In genomic region chr10:69801094-69801433, GRCh38 we compare ENCODE assay signal across 8 cellular contexts. TPM values are rescaled to one million over a fixed set of nuclear protein-coding genes. Genes with fewer than 3 reads are reported as not detected.
DNase-seq lines count a peak whose midpoint lies in the region; ATAC-seq and TF ChIP-seq lines count a peak whose summit lies in the region.

No MANE protein-coding gene starts in this region.

- H3K36me3 ChIP-seq in aorta (ENCODE audit: control insufficient read depth in 1 of 2, insufficient read depth in 2 of 2, low read length in 1 of 2), result no peaks in the 10 kb centered on the region

- POLR2A ChIA-PET in activated CD4-positive, alpha-beta T cell treated with anti-CD3 and anti-CD28 coated beads for 36 hours (lab: Charles Lee), result no interaction called here

- no peak for TF ChIP-seq POLR2A in erythroblast (IDR thresholded peaks at IDR 0.05; ENCODE audit: low read length)
- TF ChIP-seq POLR2A in GM18505 (IDR thresholded peaks at IDR 0.05; ENCODE audit: borderline replicate concordance, extremely low read depth, insufficient read depth, insufficient read length), result no peak

- ATAC-seq in activated CD4-positive, alpha-beta T cell treated with anti-CD3 and anti-CD28 coated beads for 36 hours, result peak; percentile 71
- peak; percentile 68 to 80 (median 75) for ATAC-seq in natural killer cell
- ATAC-seq in aorta (ENCODE audit: low FRiP score), result peak; percentile 15
- ATAC-seq in GM21825 (IDR thresholded peaks at IDR 0.05; ENCODE audit: unreplicated experiment), result no peak
- no peak for ATAC-seq in GM18505 (IDR thresholded peaks at IDR 0.05; ENCODE audit: unreplicated experiment)

- H3K27ac ChIP-seq in aorta (ENCODE audit: low read depth in 1 of 2, low read length in 2 of 2), result peak overlapping the region in 1 of 2 donors; percentile 1

- peak; percentile 69 for TF ChIP-seq CTCF in natural killer cell (IDR thresholded peaks at IDR 0.05)

- peak overlapping the region; percentile 30 to 53 for H3K4me3 ChIP-seq in aorta (ENCODE audit: low read length in 2 of 2)

- H3K4me1 Mint-ChIP-seq in activated CD4-positive, alpha-beta T cell treated with anti-CD3 and anti-CD28 coated beads for 36 hours, result peaks cover 8% of the 10 kb centered on the region
- H3K4me1 Mint-ChIP-seq in natural killer cell, result peaks cover 26 to 51% of the 10 kb centered on the region in 2 donors

- in situ Hi-C loops in KBM-7 (cut with MboI; ENCODE audit: low pct_unique_long_range_greater_than_20kb, low sequenced_read_pairs), result no loop called here

- H3K4me1 ChIP-seq in aorta (ENCODE audit: control insufficient read depth in 1 of 2, insufficient read depth in 2 of 2, low read length in 2 of 2), result no peaks in the 10 kb centered on the region

- intact Hi-C loops in activated CD4-positive, alpha-beta T cell treated with anti-CD3 and anti-CD28 coated beads for 36 hours (cut with DNase I, micrococcal nuclease), result loop anchor here (1.0 to 10.0 kb wide), 3 partner anchors 156 to 286 kb away; no protein-coding TSS in a partner anchor
- intact Hi-C loops in natural killer cell (cut with micrococcal nuclease) (loop anchor here (5.0 kb wide), 1 partner anchor 36 kb away; no protein-coding TSS in a partner anchor), aorta (cut with DNase I) (loop anchor here (2.0 to 5.0 kb wide), 5 partner anchors 58 to 159 kb away; no protein-coding TSS in a partner anchor)

- H3K36me3 Mint-ChIP-seq in activated CD4-positive, alpha-beta T cell treated with anti-CD3 and anti-CD28 coated beads for 36 hours (ENCODE audit: low read depth), result no peaks in the 10 kb centered on the region
- H3K36me3 Mint-ChIP-seq in natural killer cell, result no peaks in the 10 kb centered on the region

- H3K27me3 ChIP-seq in aorta (ENCODE audit: control insufficient read depth in 1 of 2, insufficient read depth in 2 of 2, low read length in 1 of 2), result no peaks in the 10 kb centered on the region

- no peaks in the 10 kb centered on the region for H3K9me3 ChIP-seq in aorta (ENCODE audit: control insufficient read depth, low read length)

- DNase-seq in DMS53 treated with DMSO at 0.1 percent for 48 hours (lab: John Stamatoyannopoulos, UW; ENCODE audit: unreplicated experiment) (peak; percentile 34), KBM-7 (peak; percentile 72), erythroblast (lab: John Stamatoyannopoulos, UW) (peak; percentile 7 to 19), natural killer cell (peak; percentile 57), aorta (peak; percentile 74 to 87)
- DNase-seq in activated CD4-positive, alpha-beta T cell treated with anti-CD3 and anti-CD28 coated beads for 36 hours, result peak; percentile 70

- H3K27ac Mint-ChIP-seq in activated CD4-positive, alpha-beta T cell treated with anti-CD3 and anti-CD28 coated beads for 36 hours, result no peak overlapping the region
- peak overlapping the region; percentile 42 to 88 for H3K27ac Mint-ChIP-seq in natural killer cell

- CTCF ChIA-PET in activated CD4-positive, alpha-beta T cell treated with anti-CD3 and anti-CD28 coated beads for 36 hours (lab: Charles Lee), result interaction anchor here (0.5 to 0.9 kb wide), 4 partner anchors 11 to 1209 kb away, joined by 3 to 4 read pairs (median 3); no protein-coding TSS in a partner anchor

- H3K9me3 Mint-ChIP-seq in activated CD4-positive, alpha-beta T cell treated with anti-CD3 and anti-CD28 coated beads for 36 hours (ENCODE audit: low read depth), result peaks cover under 1% of the 10 kb centered on the region
- H3K9me3 Mint-ChIP-seq in natural killer cell, result no peaks in the 10 kb centered on the region

- peaks cover 43% of the 10 kb centered on the region for H3K27me3 Mint-ChIP-seq in activated CD4-positive, alpha-beta T cell treated with anti-CD3 and anti-CD28 coated beads for 36 hours
- peaks cover 7 to 15% of the 10 kb centered on the region in 2 donors for H3K27me3 Mint-ChIP-seq in natural killer cell (ENCODE audit: low read depth in 2 of 2)

- WGBS in aorta, 2 donors, result 25 to 39% methylated on average over 8 of the region's 8 CpGs

- no peak overlapping the region for H3K4me3 Mint-ChIP-seq in activated CD4-positive, alpha-beta T cell treated with anti-CD3 and anti-CD28 coated beads for 36 hours
- peak overlapping the region; percentile 94 for H3K4me3 Mint-ChIP-seq in natural killer cell

RNA-seq across cellular contexts. Expression of gene COL13A1, which starts 0.6 kb away (rescaled TPM):
- total RNA-seq in activated CD4-positive, alpha-beta T cell treated with anti-CD3 and anti-CD28 coated beads for 36 hours, result not detected
- 10 to 100 TPM in 2 of 3 donors, 1 to 10 TPM in 1; 5.2 to 22.0 (median 10.3) TPM for total RNA-seq in natural killer cell
- total RNA-seq in aorta, result 10 to 100 TPM in 1 of 2 donors, 1 to 10 TPM in 1; 9.3 to 13.6 TPM
- 10 to 100 TPM in 1 of 2 donors, 1 to 10 TPM in 1; 3.5 to 32.8 TPM for polyA plus RNA-seq in aorta

Comparison
In these comparisons a context has a peak if more than half of its experiments do, and no peak if none do; other contexts are left out.
1. DNase-seq: peak in every context shown above with its lines; median percentile 80 in aorta; 72 in KBM-7; 70 in activated CD4-positive, alpha-beta T cell treated with anti-CD3 and anti-CD28 coated beads for 36 hours; 57 in natural killer cell; 34 in DMS53 treated with DMSO at 0.1 percent for 48 hours; 13 in erythroblast.
2. ATAC-seq: peak in activated CD4-positive, alpha-beta T cell treated with anti-CD3 and anti-CD28 coated beads for 36 hours (single experiment), natural killer cell (3 of 3) and aorta (single experiment); none in GM21825 (single experiment) and GM18505 (single experiment).
3. RNA of gene COL13A1, which starts 0.6 kb away (total RNA-seq): 9.3 to 13.6 TPM in aorta and 5.2 to 22.0 TPM in natural killer cell; not detected in activated CD4-positive, alpha-beta T cell treated with anti-CD3 and anti-CD28 coated beads for 36 hours; every median in the first group is over 4 times any median in the second.